1 cellular context compared by ENCODE assay signal in genomic region chr11:114439229-114440120, GRCh38.
TF ChIP-seq lines count a peak whose summit lies in the region.

Gene REXO2 (plus strand): TSS chr11:114439467. CDS start chr11:114439529, 62 bp downstream.

TF ChIP-seq in K562, 482 proteins besides CTCF, POLR2A, EP300 and RAD21 (continued from another document and continues in another):
- TF ChIP-seq NCOA1 (IDR thresholded peaks at IDR 0.05; ENCODE audit: low read depth) (peak; percentile 44; the same call in 1 of the 2 replicates), GATA2 (CRISPR knock-in tag; IDR thresholded peaks at IDR 0.05) (no peak), NEUROD1 (IDR thresholded peaks at IDR 0.05; ENCODE audit: borderline replicate concordance, low read depth, low read length, partially characterized antibody) (no peak), E2F5 (CRISPR knock-in tag; IDR thresholded peaks at IDR 0.05) (peak; percentile 74; the same call in 1 of the 2 replicates), NFIX (CRISPR knock-in tag; IDR thresholded peaks at IDR 0.05; ENCODE audit: low read depth) (no peak), EP400 (IDR thresholded peaks at IDR 0.05) (peak; percentile 88), NCOR1 (IDR thresholded peaks at IDR 0.05) (no peak), MBD1 (CRISPR knock-in tag; IDR thresholded peaks at IDR 0.05) (no peak), ELF1 (tag; IDR thresholded peaks at IDR 0.05) (no peak), KAT7 (CRISPR knock-in tag; IDR thresholded peaks at IDR 0.05; ENCODE audit: borderline replicate concordance) (0 out of 2 replicates have a peak, but pooled peaks have one; percentile 73), CREM (IDR thresholded peaks at IDR 0.05; ENCODE audit: low read depth) (peak; percentile 91), AFF1 (IDR thresholded peaks at IDR 0.05; ENCODE audit: low read depth in 1 of 2, partially characterized antibody in 2 of 2) (peak in 1 of 2 experiments; percentile 98), HMG20A (CRISPR knock-in tag; conservative IDR thresholded peaks at IDR 0.05) (no peak), GTF2E2 (tag; IDR thresholded peaks at IDR 0.05) (no peak), ILF3 (IDR thresholded peaks at IDR 0.05; ENCODE audit: borderline replicate concordance) (no peak), HOMEZ (CRISPR knock-in tag; IDR thresholded peaks at IDR 0.05) (no peak), RBM15 (IDR thresholded peaks at IDR 0.05; ENCODE audit: insufficient read depth, low read length) (no peak), DNMT1 (IDR thresholded peaks at IDR 0.05) (no peak), ZNF57 (CRISPR knock-in tag; IDR thresholded peaks at IDR 0.05) (no peak), BRD9 (IDR thresholded peaks at IDR 0.05; ENCODE audit: low read depth, partially characterized antibody) (no peak), EGR1 (conservative IDR thresholded peaks at IDR 0.05) (peak; percentile 44), ZNF318 (IDR thresholded peaks at IDR 0.05; ENCODE audit: borderline replicate concordance in 1 of 2, low read depth in 1 of 2) (no peak), GABPB2 (CRISPR knock-in tag; conservative IDR thresholded peaks at IDR 0.05) (no peak), ZFP36 (IDR thresholded peaks at IDR 0.05; ENCODE audit: low read depth, low read length, partially characterized antibody) (no peak), NR2C2 (CRISPR knock-in tag; IDR thresholded peaks at IDR 0.05) (peak; percentile 49; the same call in 1 of the 2 replicates), NR2C2 (tag; IDR thresholded peaks at IDR 0.05) (peak; percentile 29; the same call in 1 of the 2 replicates), FUS (optimal IDR thresholded peaks at IDR 0.05; ENCODE audit: low read depth, low read length) (no peak), MEF2A (IDR thresholded peaks at IDR 0.05; ENCODE audit: control insufficient read depth, low read depth, low read length) (no peak), ZBTB43 (CRISPR knock-in tag; IDR thresholded peaks at IDR 0.05) (no peak; the same call in 1 of the 2 replicates), PHF20 (IDR thresholded peaks at IDR 0.05; ENCODE audit: partially characterized antibody) (no peak), DACH1 (IDR thresholded peaks at IDR 0.05; ENCODE audit: partially characterized antibody) (no peak), CCAR2 (IDR thresholded peaks at IDR 0.05; ENCODE audit: low read depth, low read length) (no peak), POLR3A (IDR thresholded peaks at IDR 0.05; ENCODE audit: borderline replicate concordance, extremely low read depth, insufficient read depth, insufficient read length) (no peak), ZFX (CRISPR knock-in tag; IDR thresholded peaks at IDR 0.05) (peak; percentile 56), ZNF184 (CRISPR knock-in tag; IDR thresholded peaks at IDR 0.05) (no peak), BCLAF1 (IDR thresholded peaks at IDR 0.05; ENCODE audit: borderline replicate concordance in 1 of 2, control insufficient read depth in 1 of 2, low read depth in 2 of 2, low read length in 1 of 2) (0 out of 4 replicates have a peak, but pooled peaks of 1 of the 2 experiments have one; percentile 27), ETS2 (tag; IDR thresholded peaks at IDR 0.05; ENCODE audit: borderline replicate concordance, poor library complexity, severe bottlenecking) (no peak), ZC3H8 (IDR thresholded peaks at IDR 0.05) (no peak), ZFP30 (CRISPR knock-in tag; IDR thresholded peaks at IDR 0.05; ENCODE audit: borderline replicate concordance) (no peak), SRSF1 (IDR thresholded peaks at IDR 0.05; ENCODE audit: low read depth, low read length) (0 out of 2 replicates have a peak, but pooled peaks have one; percentile 36), C11orf30 (IDR thresholded peaks at IDR 0.05; ENCODE audit: low read depth) (peak; percentile 55; the same call in 1 of the 2 replicates), LARP7 (IDR thresholded peaks at IDR 0.05) (no peak), TCF3 (CRISPR knock-in tag; IDR thresholded peaks at IDR 0.05) (no peak; the same call in 1 of the 2 replicates), SMAD4 (CRISPR knock-in tag; conservative IDR thresholded peaks at IDR 0.05) (peak; percentile 3; the same call in 1 of the 2 replicates), PHB2 (IDR thresholded peaks at IDR 0.05; ENCODE audit: low read depth) (no peak)
